Comparison of ENCODE assay signal across 1 cellular context in the genomic region with DNA sequence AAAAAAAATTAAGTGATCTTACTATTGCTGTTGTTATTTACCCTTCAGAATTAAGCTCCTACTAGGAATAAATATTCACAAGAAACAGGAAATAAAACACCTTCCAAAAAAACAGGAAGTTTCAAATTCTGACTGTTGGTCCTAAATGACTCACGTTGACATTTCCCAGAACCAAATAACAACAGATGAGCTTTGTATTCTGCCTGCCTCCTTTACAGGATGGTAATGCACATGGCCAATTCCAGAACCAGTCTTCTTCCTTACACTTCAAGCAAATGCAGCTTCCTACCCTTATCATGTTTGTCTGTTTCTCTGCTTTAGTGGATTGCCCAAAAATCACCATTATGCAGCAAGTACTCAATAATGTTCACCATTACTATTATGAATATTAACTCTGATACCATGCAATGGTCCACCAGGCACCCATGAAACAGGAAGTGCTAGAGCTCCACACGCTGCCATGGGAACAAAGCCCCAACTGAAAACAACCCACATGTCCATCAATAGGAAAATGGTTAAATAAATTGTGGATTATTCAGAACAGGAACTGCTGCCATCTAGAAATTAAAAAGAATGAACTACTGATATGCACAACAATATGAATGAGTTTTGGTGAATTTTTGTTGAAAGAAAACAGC.
TF ChIP-seq lines count a peak whose summit lies in the region.

No MANE protein-coding gene starts in this region.

TF ChIP-seq in K562, 482 proteins besides CTCF, POLR2A, EP300 and RAD21 (continued from another document and continues in another):
- TF ChIP-seq ZNF318 (IDR thresholded peaks at IDR 0.05; ENCODE audit: borderline replicate concordance in 1 of 2, low read depth in 1 of 2) (no peak; a peak in 1 of 4 replicates), MEF2D (tag; conservative IDR thresholded peaks at IDR 0.05; ENCODE audit: low read depth) (no peak), MAFK (IDR thresholded peaks at IDR 0.05; ENCODE audit: low read length) (no peak), CTBP1 (IDR thresholded peaks at IDR 0.05; ENCODE audit: borderline replicate concordance) (0 out of 2 replicates have a peak, but pooled peaks have one; percentile 22), SNIP1 (IDR thresholded peaks at IDR 0.05; ENCODE audit: low read depth) (no peak), ETV5 (CRISPR knock-in tag; IDR thresholded peaks at IDR 0.05; ENCODE audit: low read depth) (no peak), ZNF174 (CRISPR knock-in tag; IDR thresholded peaks at IDR 0.05) (no peak), MEF2A (IDR thresholded peaks at IDR 0.05; ENCODE audit: control insufficient read depth, low read depth, low read length) (no peak), TRIM28 (IDR thresholded peaks at IDR 0.05) (no peak), HDAC1 (IDR thresholded peaks at IDR 0.05) (no peak), PCBP2 (IDR thresholded peaks at IDR 0.05; ENCODE audit: low read depth, low read length, poor library complexity, severe bottlenecking) (no peak), POLR2AphosphoS5 (IDR thresholded peaks at IDR 0.05; ENCODE audit: control insufficient read depth, insufficient read depth, low read depth, low read length) (no peak), HMG20A (CRISPR knock-in tag; conservative IDR thresholded peaks at IDR 0.05) (no peak), ZNF449 (CRISPR knock-in tag; IDR thresholded peaks at IDR 0.05) (no peak), ZNF76 (CRISPR knock-in tag; IDR thresholded peaks at IDR 0.05; ENCODE audit: borderline replicate concordance) (no peak), CLOCK (CRISPR knock-in tag; IDR thresholded peaks at IDR 0.05; ENCODE audit: borderline replicate concordance) (no peak), TAL1 (IDR thresholded peaks at IDR 0.05) (no peak), LEF1 (IDR thresholded peaks at IDR 0.05) (peak; percentile 27; the same call in 1 of the 2 replicates), EP400 (IDR thresholded peaks at IDR 0.05) (peak; percentile 61), ZFP91 (CRISPR knock-in tag; IDR thresholded peaks at IDR 0.05) (no peak), ASH1L (IDR thresholded peaks at IDR 0.05; ENCODE audit: borderline replicate concordance, low read depth, partially characterized antibody) (no peak), HNRNPL (IDR thresholded peaks at IDR 0.05; ENCODE audit: low read depth, low read length) (no peak), SMC3 (conservative IDR thresholded peaks at IDR 0.05; ENCODE audit: insufficient read depth, low read depth, low read length) (no peak), BRD9 (IDR thresholded peaks at IDR 0.05; ENCODE audit: low read depth, partially characterized antibody) (no peak), SRSF1 (IDR thresholded peaks at IDR 0.05; ENCODE audit: low read depth, low read length) (no peak), DNMT1 (IDR thresholded peaks at IDR 0.05) (no peak), ZNF384 (IDR thresholded peaks at IDR 0.05; ENCODE audit: low read depth, low read length) (no peak), TBL1XR1 (IDR thresholded peaks at IDR 0.05; ENCODE audit: low read length in 2 of 2) (no peak), TAF15 (IDR thresholded peaks at IDR 0.05; ENCODE audit: low read depth, low read length) (no peak), CREBBP (IDR thresholded peaks at IDR 0.05; ENCODE audit: low read depth, low read length) (no peak), CSDE1 (IDR thresholded peaks at IDR 0.05) (no peak)
- TF ChIP-seq, protein P1, sequence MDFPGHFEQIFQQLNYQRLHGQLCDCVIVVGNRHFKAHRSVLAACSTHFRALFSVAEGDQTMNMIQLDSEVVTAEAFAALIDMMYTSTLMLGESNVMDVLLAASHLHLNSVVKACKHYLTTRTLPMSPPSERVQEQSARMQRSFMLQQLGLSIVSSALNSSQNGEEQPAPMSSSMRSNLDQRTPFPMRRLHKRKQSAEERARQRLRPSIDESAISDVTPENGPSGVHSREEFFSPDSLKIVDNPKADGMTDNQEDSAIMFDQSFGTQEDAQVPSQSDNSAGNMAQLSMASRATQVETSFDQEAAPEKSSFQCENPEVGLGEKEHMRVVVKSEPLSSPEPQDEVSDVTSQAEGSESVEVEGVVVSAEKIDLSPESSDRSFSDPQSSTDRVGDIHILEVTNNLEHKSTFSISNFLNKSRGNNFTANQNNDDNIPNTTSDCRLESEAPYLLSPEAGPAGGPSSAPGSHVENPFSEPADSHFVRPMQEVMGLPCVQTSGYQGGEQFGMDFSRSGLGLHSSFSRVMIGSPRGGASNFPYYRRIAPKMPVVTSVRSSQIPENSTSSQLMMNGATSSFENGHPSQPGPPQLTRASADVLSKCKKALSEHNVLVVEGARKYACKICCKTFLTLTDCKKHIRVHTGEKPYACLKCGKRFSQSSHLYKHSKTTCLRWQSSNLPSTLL (IDR thresholded peaks at IDR 0.05), result no peak
- TF ChIP-seq, protein P2, sequence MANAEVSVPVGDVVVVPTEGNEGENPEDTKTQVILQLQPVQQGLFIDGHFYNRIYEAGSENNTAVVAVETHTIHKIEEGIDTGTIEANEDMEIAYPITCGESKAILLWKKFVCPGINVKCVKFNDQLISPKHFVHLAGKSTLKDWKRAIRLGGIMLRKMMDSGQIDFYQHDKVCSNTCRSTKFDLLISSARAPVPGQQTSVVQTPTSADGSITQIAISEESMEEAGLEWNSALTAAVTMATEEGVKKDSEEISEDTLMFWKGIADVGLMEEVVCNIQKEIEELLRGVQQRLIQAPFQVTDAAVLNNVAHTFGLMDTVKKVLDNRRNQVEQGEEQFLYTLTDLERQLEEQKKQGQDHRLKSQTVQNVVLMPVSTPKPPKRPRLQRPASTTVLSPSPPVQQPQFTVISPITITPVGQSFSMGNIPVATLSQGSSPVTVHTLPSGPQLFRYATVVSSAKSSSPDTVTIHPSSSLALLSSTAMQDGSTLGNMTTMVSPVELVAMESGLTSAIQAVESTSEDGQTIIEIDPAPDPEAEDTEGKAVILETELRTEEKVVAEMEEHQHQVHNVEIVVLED (CRISPR knock-in tag; IDR thresholded peaks at IDR 0.05), result no peak
- TF ChIP-seq, protein P3, sequence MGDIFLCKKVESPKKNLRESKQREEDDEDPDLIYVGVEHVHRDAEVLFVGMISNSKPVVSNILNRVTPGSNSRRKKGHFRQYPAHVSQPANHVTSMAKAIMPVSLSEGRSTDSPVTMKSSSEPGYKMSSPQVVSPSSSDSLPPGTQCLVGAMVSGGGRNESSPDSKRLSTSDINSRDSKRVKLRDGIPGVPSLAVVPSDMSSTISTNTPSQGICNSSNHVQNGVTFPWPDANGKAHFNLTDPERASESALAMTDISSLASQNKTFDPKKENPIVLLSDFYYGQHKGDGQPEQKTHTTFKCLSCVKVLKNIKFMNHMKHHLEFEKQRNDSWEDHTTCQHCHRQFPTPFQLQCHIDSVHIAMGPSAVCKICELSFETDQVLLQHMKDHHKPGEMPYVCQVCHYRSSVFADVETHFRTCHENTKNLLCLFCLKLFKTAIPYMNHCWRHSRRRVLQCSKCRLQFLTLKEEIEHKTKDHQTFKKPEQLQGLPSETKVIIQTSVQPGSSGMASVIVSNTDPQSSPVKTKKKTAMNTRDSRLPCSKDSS (IDR thresholded peaks at IDR 0.05; ENCODE audit: low read depth, partially characterized antibody), result no peak
- TF ChIP-seq, protein P4, sequence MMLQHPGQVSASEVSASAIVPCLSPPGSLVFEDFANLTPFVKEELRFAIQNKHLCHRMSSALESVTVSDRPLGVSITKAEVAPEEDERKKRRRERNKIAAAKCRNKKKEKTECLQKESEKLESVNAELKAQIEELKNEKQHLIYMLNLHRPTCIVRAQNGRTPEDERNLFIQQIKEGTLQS (IDR thresholded peaks at IDR 0.05), result peak; percentile 63; the same call in 1 of the 2 replicates
- TF ChIP-seq, protein P4 (CRISPR knock-in tag; conservative IDR thresholded peaks at IDR 0.05), result no peak
